9 cellular contexts compared by ENCODE assay signal in the genomic region with DNA sequence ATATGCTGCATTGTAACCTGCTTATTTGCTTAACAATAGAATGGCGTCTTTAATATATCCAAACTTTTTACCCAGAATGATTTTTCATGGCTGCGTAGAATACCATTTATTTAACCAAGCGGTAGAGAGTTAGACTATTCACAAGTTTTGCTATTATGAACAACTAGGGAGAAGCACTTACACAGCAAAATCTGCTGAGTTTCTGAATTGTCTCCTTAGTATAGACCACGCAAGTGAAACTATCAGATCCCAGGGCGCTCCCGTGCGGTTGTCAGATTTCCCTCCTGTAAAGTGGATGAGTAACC. TPM values are rescaled to one million over a fixed set of nuclear protein-coding genes. Genes with fewer than 3 reads are reported as not detected.
DNase-seq lines count a peak whose midpoint lies in the region; ATAC-seq, FAIRE-seq and TF ChIP-seq lines count a peak whose summit lies in the region.
"Had no signal": no experiment of that assay in that cellular context is flagged by ENCODE, and none has a peak within 500 bp of the region (broad histone marks: within the 10 kb centered on the region; RNA-seq: fewer than 3 reads in every experiment).

No MANE protein-coding gene starts in this region.

- peaks cover 33% of the 10 kb centered on the region for H3K27me3 Mint-ChIP-seq in stimulated activated naive CD8-positive, alpha-beta T cell treated with anti-CD3 and anti-CD28 coated beads, Interleukin-15, Interleukin-2, amounts not matched to agents 100 ng/mL and 50 ng/mL, for 24 hours

- peak overlapping the region; percentile 84 for H3K4me3 ChIP-seq in adipocyte (ENCODE audit: low read length)
- H3K4me3 ChIP-seq in lower lobe of right lung: peak overlapping the region; percentile 59

- H3K9me3 ChIP-seq in adipocyte (ENCODE audit: control insufficient read depth, low read length): no peaks in the 10 kb centered on the region
- H3K9me3 ChIP-seq in lower lobe of right lung: no peaks in the 10 kb centered on the region
- H3K9me3 ChIP-seq: HAP-1 had no signal

- H3K4me1 Mint-ChIP-seq in stimulated activated naive CD8-positive, alpha-beta T cell treated with anti-CD3 and anti-CD28 coated beads, Interleukin-15, Interleukin-2, amounts not matched to agents 100 ng/mL and 50 ng/mL, for 24 hours (ENCODE audit: low read depth): peaks cover 6% of the 10 kb centered on the region

- H3K36me3 ChIP-seq in adipocyte (ENCODE audit: control insufficient read depth, insufficient read depth, low read length, severe bottlenecking) (no peaks in the 10 kb centered on the region), lower lobe of right lung (no peaks in the 10 kb centered on the region)
- H3K36me3 ChIP-seq: HAP-1 had no signal

- H3K4me3 Mint-ChIP-seq in stimulated activated naive CD8-positive, alpha-beta T cell treated with anti-CD3 and anti-CD28 coated beads, Interleukin-15, Interleukin-2, amounts not matched to agents 100 ng/mL and 50 ng/mL, for 24 hours: peak overlapping the region; percentile 78

- no peak for DNase-seq in stimulated activated naive CD8-positive, alpha-beta T cell treated with anti-CD3 and anti-CD28 coated beads, Interleukin-15, Interleukin-2, amounts not matched to agents 100 U/mL and 50 U/mL, for 24 hours
- DNase-seq in adipocyte (ENCODE audit: low read depth) (no peak), lower lobe of right lung (no peak), urothelium cell line (ENCODE audit: low spot score) (no peak), GM13976 (ENCODE audit: low spot score) (no peak), glomerular visceral epithelial cell (ENCODE audit: extremely low spot score) (no peak), NAMALWA (ENCODE audit: low spot score) (no peak)

- in situ Hi-C loops in GM13976 (cut with MboI; ENCODE audit: low sequenced_read_pairs, unreplicated experiment): loop anchor here (10.0 to 25.0 kb wide), 2 partner anchors 289 to 466 kb away; no protein-coding TSS in a partner anchor

- no peaks in the 10 kb centered on the region for H3K36me3 Mint-ChIP-seq in stimulated activated naive CD8-positive, alpha-beta T cell treated with anti-CD3 and anti-CD28 coated beads, Interleukin-15, Interleukin-2, amounts not matched to agents 100 ng/mL and 50 ng/mL, for 24 hours (ENCODE audit: low read depth)

- H3K4me1 ChIP-seq in adipocyte (ENCODE audit: control insufficient read depth, insufficient read depth, low read length) (peaks cover 25% of the 10 kb centered on the region), lower lobe of right lung (peaks cover 22% of the 10 kb centered on the region)

- intact Hi-C loops in lower lobe of right lung (cut with DNase I): no loop called here

- TF ChIP-seq CTCF in lower lobe of right lung (IDR thresholded peaks at IDR 0.05) (no peak), GM13976 (IDR thresholded peaks at IDR 0.05; ENCODE audit: borderline replicate concordance, control extremely low read depth, extremely low read depth, insufficient read depth, missing control alignments) (no peak)

- no peaks in the 10 kb centered on the region for H3K9me3 Mint-ChIP-seq in stimulated activated naive CD8-positive, alpha-beta T cell treated with anti-CD3 and anti-CD28 coated beads, Interleukin-15, Interleukin-2, amounts not matched to agents 100 ng/mL and 50 ng/mL, for 24 hours

- H3K27ac ChIP-seq in lower lobe of right lung: no peak overlapping the region

- no peak for FAIRE-seq in urothelium cell line (lab: Jason Lieb, UNC)

- ATAC-seq in stimulated activated naive CD8-positive, alpha-beta T cell treated with anti-CD3 and anti-CD28 coated beads, Interleukin-15, Interleukin-2, amounts not matched to agents 100 U/mL and 50 U/mL, for 24 hours: no peak
- no peak for ATAC-seq in lower lobe of right lung

- peak overlapping the region; percentile 82 for H3K9ac ChIP-seq in adipocyte (ENCODE audit: low read length)

- H3K27ac Mint-ChIP-seq in stimulated activated naive CD8-positive, alpha-beta T cell treated with anti-CD3 and anti-CD28 coated beads, Interleukin-15, Interleukin-2, amounts not matched to agents 100 ng/mL and 50 ng/mL, for 24 hours: no peak overlapping the region

- H3K27me3 ChIP-seq in adipocyte (replicated peaks; ENCODE audit: control insufficient read depth, insufficient read depth, low read length) (no peaks in the 10 kb centered on the region), lower lobe of right lung (ENCODE audit: low read depth) (peaks cover 8% of the 10 kb centered on the region)

RNA-seq across cellular contexts. Expression of gene ADPGK, which starts 12.6 kb away (rescaled TPM):
- total RNA-seq in lower lobe of right lung: 87.1 TPM
